Comparison of ENCODE assay signal across 1 cellular context in the genomic region with DNA sequence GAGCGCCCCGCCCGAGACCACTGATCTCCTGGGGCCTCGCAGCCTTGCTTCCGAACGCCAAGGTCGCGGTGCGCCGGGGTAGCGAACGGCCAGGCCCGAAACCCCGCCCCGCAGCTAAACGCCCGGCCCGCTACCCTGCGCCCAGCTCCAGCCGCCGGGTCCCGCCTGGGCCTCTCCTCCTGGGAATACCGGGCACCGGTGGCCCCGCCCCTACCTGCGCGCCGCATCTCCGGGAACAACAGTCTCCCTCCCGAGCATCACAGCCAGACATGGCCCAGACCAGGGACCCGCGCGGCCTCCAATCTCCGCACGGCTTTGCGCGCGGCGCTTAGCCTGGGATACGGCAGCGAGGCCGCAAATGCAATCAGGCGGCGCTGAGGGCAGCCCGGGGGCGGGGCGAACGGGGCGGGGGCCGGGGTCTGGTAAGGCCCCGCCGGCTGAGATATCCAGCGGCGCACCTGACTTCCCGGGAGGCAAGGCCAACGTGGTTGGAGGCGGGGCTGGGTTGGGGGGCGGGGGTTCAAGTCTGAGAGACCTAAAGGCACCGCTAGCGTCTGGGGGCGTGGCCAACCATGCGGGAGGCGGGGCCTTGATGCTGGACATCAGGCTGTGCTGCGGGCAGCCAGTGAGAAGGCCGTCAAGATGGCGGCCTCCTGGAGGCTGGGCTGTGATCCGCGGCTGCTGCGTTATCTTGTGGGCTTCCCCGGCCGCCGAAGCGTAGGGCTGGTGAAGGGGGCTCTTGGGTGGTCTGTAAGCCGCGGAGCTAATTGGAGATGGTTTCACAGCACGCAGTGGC.
A peak's percentile ranks its signal among the peaks of the same experiment; 100 is the strongest.
TF ChIP-seq lines count a peak whose summit lies in the region.

A gene with protein sequence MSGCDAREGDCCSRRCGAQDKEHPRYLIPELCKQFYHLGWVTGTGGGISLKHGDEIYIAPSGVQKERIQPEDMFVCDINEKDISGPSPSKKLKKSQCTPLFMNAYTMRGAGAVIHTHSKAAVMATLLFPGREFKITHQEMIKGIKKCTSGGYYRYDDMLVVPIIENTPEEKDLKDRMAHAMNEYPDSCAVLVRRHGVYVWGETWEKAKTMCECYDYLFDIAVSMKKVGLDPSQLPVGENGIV (minus strand): TSS at position 366 of the 796 bp plus-strand sequence. CDS start 95 bp downstream, at position 271.
A gene (plus strand): TSS at position 605 of the 796 bp plus-strand sequence. CDS start 38 bp downstream, at position 643.

TF ChIP-seq in K562, 482 proteins besides CTCF, POLR2A, EP300 and RAD21 (continued from another document and continues in another):
- TF ChIP-seq, protein P1, sequence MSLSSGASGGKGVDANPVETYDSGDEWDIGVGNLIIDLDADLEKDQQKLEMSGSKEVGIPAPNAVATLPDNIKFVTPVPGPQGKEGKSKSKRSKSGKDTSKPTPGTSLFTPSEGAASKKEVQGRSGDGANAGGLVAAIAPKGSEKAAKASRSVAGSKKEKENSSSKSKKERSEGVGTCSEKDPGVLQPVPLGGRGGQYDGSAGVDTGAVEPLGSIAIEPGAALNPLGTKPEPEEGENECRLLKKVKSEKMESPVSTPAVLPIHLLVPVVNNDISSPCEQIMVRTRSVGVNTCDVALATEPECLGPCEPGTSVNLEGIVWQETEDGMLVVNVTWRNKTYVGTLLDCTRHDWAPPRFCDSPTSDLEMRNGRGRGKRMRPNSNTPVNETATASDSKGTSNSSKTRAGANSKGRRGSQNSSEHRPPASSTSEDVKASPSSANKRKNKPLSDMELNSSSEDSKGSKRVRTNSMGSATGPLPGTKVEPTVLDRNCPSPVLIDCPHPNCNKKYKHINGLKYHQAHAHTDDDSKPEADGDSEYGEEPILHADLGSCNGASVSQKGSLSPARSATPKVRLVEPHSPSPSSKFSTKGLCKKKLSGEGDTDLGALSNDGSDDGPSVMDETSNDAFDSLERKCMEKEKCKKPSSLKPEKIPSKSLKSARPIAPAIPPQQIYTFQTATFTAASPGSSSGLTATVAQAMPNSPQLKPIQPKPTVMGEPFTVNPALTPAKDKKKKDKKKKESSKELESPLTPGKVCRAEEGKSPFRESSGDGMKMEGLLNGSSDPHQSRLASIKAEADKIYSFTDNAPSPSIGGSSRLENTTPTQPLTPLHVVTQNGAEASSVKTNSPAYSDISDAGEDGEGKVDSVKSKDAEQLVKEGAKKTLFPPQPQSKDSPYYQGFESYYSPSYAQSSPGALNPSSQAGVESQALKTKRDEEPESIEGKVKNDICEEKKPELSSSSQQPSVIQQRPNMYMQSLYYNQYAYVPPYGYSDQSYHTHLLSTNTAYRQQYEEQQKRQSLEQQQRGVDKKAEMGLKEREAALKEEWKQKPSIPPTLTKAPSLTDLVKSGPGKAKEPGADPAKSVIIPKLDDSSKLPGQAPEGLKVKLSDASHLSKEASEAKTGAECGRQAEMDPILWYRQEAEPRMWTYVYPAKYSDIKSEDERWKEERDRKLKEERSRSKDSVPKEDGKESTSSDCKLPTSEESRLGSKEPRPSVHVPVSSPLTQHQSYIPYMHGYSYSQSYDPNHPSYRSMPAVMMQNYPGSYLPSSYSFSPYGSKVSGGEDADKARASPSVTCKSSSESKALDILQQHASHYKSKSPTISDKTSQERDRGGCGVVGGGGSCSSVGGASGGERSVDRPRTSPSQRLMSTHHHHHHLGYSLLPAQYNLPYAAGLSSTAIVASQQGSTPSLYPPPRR (CRISPR knock-in tag; IDR thresholded peaks at IDR 0.05; ENCODE audit: borderline replicate concordance), result no peak
- TF ChIP-seq NFIX (CRISPR knock-in tag; IDR thresholded peaks at IDR 0.05; ENCODE audit: low read depth), result no peak
- TF ChIP-seq, protein P2, sequence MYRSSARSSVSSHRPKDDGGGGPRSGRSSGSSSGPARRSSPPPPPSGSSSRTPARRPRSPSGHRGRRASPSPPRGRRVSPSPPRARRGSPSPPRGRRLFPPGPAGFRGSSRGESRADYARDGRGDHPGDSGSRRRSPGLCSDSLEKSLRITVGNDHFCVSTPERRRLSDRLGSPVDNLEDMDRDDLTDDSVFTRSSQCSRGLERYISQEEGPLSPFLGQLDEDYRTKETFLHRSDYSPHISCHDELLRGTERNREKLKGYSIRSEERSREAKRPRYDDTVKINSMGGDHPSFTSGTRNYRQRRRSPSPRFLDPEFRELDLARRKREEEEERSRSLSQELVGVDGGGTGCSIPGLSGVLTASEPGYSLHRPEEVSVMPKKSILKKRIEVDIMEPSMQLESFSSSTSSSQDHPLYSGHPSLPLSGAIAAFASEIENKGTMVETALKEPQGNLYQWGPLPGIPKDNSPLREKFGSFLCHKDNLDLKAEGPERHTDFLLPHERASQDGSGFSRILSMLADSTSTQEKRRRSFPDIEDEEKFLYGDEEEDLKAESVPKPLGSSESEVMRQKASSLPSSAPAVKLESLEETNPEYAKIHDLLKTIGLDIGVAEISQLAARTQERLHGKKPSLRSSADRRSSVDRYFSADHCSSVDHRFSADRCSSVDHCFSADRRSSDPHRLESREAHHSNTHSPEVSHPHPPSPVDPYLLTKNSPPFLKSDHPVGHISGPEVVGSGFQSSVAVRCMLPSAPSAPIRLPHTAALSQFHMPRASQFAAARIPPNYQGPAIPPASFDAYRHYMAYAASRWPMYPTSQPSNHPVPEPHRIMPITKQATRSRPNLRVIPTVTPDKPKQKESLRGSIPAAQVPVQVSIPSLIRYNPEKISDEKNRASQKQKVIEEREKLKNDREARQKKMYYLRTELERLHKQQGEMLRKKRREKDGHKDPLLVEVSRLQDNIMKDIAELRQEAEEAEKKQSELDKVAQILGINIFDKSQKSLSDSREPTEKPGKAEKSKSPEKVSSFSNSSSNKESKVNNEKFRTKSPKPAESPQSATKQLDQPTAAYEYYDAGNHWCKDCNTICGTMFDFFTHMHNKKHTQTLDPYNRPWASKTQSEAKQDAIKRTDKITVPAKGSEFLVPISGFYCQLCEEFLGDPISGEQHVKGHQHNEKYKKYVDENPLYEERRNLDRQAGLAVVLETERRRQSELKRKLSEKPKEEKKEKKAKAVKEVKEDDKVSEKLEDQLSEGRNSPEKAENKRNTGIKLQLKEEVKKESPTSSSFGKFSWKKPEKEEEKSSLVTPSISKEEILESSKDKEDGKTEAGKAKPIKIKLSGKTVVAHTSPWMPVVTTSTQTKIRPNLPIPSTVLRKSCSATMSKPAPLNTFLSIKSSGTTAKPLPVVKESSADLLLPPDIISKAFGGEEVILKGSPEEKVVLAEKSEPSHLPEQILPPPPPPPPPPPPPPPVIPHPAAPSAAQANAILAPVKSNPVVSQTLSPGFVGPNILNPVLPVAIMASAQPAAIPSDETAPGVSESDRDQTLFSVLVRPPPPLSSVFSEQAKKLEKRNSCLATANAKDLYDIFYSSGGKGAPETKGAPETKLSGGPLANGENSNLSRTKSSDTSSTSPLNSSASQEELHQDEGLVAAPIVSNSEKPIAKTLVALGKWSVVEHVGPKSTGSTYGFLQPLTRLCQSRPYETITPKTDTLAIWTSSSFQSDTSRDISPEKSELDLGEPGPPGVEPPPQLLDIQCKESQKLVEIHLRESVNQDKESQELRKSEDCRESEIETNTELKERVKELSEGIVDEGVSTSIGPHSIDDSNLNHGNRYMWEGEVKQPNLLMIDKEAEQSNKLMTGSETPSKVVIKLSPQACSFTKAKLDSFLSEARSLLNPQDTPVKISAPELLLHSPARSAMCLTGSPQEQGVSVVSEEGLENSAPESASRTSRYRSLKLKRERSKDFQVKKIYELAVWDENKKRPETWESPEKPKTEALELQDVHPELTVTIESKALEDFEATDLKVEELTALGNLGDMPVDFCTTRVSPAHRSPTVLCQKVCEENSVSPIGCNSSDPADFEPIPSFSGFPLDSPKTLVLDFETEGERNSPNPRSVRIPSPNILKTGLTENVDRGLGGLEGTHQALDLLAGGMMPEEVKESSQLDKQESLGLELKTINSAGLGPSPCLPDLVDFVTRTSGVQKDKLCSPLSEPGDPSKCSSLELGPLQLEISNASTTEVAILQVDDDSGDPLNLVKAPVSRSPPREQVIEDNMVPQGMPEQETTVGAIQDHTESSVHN (IDR thresholded peaks at IDR 0.05; ENCODE audit: borderline replicate concordance in 1 of 2, low read depth in 1 of 2), result no peak
- no peak for TF ChIP-seq TGIF2 (CRISPR knock-in tag; IDR thresholded peaks at IDR 0.05)
- TF ChIP-seq CXXC5 (CRISPR knock-in tag; IDR thresholded peaks at IDR 0.05), result peak; percentile 66
- TF ChIP-seq ELF4 (CRISPR knock-in tag; IDR thresholded peaks at IDR 0.05), result 0 out of 2 replicates have a peak, but pooled peaks have one; percentile 17
- TF ChIP-seq ATF7 (IDR thresholded peaks at IDR 0.05), result peak; percentile 43; the same call in 1 of the 2 replicates
- peak; percentile 90 to 97 for TF ChIP-seq MAZ (CRISPR knock-in tag; conservative IDR thresholded peaks at IDR 0.05 in 1 of 2, IDR thresholded peaks at IDR 0.05 in 1 of 2)
- peak; percentile 17; the same call in 1 of the 2 replicates for TF ChIP-seq CBFB (CRISPR knock-in tag; IDR thresholded peaks at IDR 0.05)
- TF ChIP-seq, protein P3, sequence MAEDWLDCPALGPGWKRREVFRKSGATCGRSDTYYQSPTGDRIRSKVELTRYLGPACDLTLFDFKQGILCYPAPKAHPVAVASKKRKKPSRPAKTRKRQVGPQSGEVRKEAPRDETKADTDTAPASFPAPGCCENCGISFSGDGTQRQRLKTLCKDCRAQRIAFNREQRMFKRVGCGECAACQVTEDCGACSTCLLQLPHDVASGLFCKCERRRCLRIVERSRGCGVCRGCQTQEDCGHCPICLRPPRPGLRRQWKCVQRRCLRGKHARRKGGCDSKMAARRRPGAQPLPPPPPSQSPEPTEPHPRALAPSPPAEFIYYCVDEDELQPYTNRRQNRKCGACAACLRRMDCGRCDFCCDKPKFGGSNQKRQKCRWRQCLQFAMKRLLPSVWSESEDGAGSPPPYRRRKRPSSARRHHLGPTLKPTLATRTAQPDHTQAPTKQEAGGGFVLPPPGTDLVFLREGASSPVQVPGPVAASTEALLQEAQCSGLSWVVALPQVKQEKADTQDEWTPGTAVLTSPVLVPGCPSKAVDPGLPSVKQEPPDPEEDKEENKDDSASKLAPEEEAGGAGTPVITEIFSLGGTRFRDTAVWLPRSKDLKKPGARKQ (CRISPR knock-in tag; IDR thresholded peaks at IDR 0.05), result no peak
- no peak for TF ChIP-seq MTA2 (IDR thresholded peaks at IDR 0.05; ENCODE audit: low read depth)
- no peak for TF ChIP-seq SMC3 (conservative IDR thresholded peaks at IDR 0.05; ENCODE audit: insufficient read depth, low read depth, low read length)
- TF ChIP-seq, protein P4, sequence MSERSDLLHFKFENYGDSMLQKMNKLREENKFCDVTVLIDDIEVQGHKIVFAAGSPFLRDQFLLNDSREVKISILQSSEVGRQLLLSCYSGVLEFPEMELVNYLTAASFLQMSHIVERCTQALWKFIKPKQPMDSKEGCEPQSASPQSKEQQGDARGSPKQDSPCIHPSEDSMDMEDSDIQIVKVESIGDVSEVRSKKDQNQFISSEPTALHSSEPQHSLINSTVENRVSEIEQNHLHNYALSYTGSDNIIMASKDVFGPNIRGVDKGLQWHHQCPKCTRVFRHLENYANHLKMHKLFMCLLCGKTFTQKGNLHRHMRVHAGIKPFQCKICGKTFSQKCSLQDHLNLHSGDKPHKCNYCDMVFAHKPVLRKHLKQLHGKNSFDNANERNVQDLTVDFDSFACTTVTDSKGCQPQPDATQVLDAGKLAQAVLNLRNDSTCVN (CRISPR knock-in tag; IDR thresholded peaks at IDR 0.05), result 0 out of 2 replicates have a peak, but pooled peaks have one; percentile 49
- TF ChIP-seq, protein P5, sequence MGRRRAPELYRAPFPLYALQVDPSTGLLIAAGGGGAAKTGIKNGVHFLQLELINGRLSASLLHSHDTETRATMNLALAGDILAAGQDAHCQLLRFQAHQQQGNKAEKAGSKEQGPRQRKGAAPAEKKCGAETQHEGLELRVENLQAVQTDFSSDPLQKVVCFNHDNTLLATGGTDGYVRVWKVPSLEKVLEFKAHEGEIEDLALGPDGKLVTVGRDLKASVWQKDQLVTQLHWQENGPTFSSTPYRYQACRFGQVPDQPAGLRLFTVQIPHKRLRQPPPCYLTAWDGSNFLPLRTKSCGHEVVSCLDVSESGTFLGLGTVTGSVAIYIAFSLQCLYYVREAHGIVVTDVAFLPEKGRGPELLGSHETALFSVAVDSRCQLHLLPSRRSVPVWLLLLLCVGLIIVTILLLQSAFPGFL (CRISPR knock-in tag; IDR thresholded peaks at IDR 0.05), result no peak
- TF ChIP-seq ZC3H8 (IDR thresholded peaks at IDR 0.05), result no peak
- TF ChIP-seq, protein P6, sequence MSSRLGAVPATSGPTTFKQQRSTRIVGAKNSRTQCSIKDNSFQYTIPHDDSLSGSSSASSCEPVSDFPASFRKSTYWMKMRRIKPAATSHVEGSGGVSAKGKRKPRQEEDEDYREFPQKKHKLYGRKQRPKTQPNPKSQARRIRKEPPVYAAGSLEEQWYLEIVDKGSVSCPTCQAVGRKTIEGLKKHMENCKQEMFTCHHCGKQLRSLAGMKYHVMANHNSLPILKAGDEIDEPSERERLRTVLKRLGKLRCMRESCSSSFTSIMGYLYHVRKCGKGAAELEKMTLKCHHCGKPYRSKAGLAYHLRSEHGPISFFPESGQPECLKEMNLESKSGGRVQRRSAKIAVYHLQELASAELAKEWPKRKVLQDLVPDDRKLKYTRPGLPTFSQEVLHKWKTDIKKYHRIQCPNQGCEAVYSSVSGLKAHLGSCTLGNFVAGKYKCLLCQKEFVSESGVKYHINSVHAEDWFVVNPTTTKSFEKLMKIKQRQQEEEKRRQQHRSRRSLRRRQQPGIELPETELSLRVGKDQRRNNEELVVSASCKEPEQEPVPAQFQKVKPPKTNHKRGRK (tag; IDR thresholded peaks at IDR 0.05), result no peak
- TF ChIP-seq FUS (optimal IDR thresholded peaks at IDR 0.05; ENCODE audit: low read depth, low read length), result peak; percentile 59
- TF ChIP-seq, protein P7, sequence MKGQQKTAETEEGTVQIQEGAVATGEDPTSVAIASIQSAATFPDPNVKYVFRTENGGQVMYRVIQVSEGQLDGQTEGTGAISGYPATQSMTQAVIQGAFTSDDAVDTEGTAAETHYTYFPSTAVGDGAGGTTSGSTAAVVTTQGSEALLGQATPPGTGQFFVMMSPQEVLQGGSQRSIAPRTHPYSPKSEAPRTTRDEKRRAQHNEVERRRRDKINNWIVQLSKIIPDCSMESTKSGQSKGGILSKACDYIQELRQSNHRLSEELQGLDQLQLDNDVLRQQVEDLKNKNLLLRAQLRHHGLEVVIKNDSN (CRISPR knock-in tag; IDR thresholded peaks at IDR 0.05), result no peak
- TF ChIP-seq, protein P8, sequence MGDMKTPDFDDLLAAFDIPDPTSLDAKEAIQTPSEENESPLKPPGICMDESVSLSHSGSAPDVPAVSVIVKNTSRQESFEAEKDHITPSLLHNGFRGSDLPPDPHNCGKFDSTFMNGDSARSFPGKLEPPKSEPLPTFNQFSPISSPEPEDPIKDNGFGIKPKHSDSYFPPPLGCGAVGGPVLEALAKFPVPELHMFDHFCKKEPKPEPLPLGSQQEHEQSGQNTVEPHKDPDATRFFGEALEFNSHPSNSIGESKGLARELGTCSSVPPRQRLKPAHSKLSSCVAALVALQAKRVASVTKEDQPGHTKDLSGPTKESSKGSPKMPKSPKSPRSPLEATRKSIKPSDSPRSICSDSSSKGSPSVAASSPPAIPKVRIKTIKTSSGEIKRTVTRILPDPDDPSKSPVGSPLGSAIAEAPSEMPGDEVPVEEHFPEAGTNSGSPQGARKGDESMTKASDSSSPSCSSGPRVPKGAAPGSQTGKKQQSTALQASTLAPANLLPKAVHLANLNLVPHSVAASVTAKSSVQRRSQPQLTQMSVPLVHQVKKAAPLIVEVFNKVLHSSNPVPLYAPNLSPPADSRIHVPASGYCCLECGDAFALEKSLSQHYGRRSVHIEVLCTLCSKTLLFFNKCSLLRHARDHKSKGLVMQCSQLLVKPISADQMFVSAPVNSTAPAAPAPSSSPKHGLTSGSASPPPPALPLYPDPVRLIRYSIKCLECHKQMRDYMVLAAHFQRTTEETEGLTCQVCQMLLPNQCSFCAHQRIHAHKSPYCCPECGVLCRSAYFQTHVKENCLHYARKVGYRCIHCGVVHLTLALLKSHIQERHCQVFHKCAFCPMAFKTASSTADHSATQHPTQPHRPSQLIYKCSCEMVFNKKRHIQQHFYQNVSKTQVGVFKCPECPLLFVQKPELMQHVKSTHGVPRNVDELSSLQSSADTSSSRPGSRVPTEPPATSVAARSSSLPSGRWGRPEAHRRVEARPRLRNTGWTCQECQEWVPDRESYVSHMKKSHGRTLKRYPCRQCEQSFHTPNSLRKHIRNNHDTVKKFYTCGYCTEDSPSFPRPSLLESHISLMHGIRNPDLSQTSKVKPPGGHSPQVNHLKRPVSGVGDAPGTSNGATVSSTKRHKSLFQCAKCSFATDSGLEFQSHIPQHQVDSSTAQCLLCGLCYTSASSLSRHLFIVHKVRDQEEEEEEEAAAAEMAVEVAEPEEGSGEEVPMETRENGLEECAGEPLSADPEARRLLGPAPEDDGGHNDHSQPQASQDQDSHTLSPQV (IDR thresholded peaks at IDR 0.05), result no peak; the same call in 1 of the 2 replicates
- TF ChIP-seq TSC22D4 (tag; IDR thresholded peaks at IDR 0.05), result no peak
